ENCODE assay signal across 16 cellular contexts in genomic region chr4:37431417-37431743, GRCh38.
DNase-seq lines count a peak whose midpoint lies in the region; ATAC-seq and TF ChIP-seq lines count a peak whose summit lies in the region.
"Had no signal": no experiment of that assay in that cellular context is flagged by ENCODE, and none has a peak within 500 bp of the region (broad histone marks: within the 10 kb centered on the region; RNA-seq: fewer than 3 reads in every experiment).

No MANE protein-coding gene starts in this region.

- no peaks in the 10 kb centered on the region for H3K9me3 Mint-ChIP-seq in glutamatergic neuron (ENCODE audit: unreplicated experiment)
- H3K9me3 Mint-ChIP-seq: activated T-helper 2 cell treated with anti-CD3 and anti-CD28 coated beads, Interferon-gamma antibody, Interleukin-2, Interleukin-4, amounts not matched to agents 10 μg/mL and 5 μg/mL and 100 μg/mL, durations not matched to agents 14 hours and 24 hours and 36 hours had no signal

- H2AFZ ChIP-seq in hepatocyte = no peak overlapping the region
- H2AFZ ChIP-seq: PC-9 had no signal

- DNase-seq in hepatocyte (ENCODE audit: low spot score) = peak; percentile 58
- no peak for DNase-seq in glutamatergic neuron
- no peak for DNase-seq in activated CD4-positive, CD25-positive, alpha-beta regulatory T cell treated with anti-CD3 and anti-CD28 coated beads, Interleukin-2, amount 50 U/mL, for 72 hours
- DNase-seq in RPMI8226 = no peak
- no peak for DNase-seq in kidney glomerular epithelial cell (lab: John Stamatoyannopoulos, UW)
- DNase-seq: amniotic stem cell, DND-41, GOT3, immature natural killer cell, NCI-H187, PC-9, posterior cingulate gyrus had no signal

- no peaks in the 10 kb centered on the region for H3K36me3 ChIP-seq in hepatocyte (replicated peaks; ENCODE audit: insufficient read depth, low read depth)

- H3K4me3 ChIP-seq in hepatocyte = no peak overlapping the region
- H3K4me3 ChIP-seq: PC-9 had no signal

- H3K27ac Mint-ChIP-seq in glutamatergic neuron (ENCODE audit: unreplicated experiment) = no peak overlapping the region
- H3K27ac Mint-ChIP-seq: activated T-helper 2 cell treated with anti-CD3 and anti-CD28 coated beads, Interferon-gamma antibody, Interleukin-2, Interleukin-4, amounts not matched to agents 10 μg/mL and 5 μg/mL and 100 μg/mL, durations not matched to agents 14 hours and 24 hours and 36 hours; immature natural killer cell had no signal

- TF ChIP-seq CTCF in hepatocyte (IDR thresholded peaks at IDR 0.05; ENCODE audit: poor library complexity) = no peak
- TF ChIP-seq CTCF in glutamatergic neuron (IDR thresholded peaks at IDR 0.05; ENCODE audit: partially characterized antibody, unreplicated experiment) = no peak

- H3K9me3 ChIP-seq in hepatocyte (ENCODE audit: low read depth) = no peaks in the 10 kb centered on the region

- H3K4me1 ChIP-seq in hepatocyte (ENCODE audit: insufficient read depth) = peaks cover 11% of the 10 kb centered on the region

- no peaks in the 10 kb centered on the region for H4K20me1 ChIP-seq in hepatocyte (ENCODE audit: insufficient read depth, poor library complexity, severe bottlenecking)

- no peaks in the 10 kb centered on the region for H3K36me3 Mint-ChIP-seq in glutamatergic neuron (ENCODE audit: unreplicated experiment)
- H3K36me3 Mint-ChIP-seq: immature natural killer cell had no signal

- H3K4me3 Mint-ChIP-seq in glutamatergic neuron (ENCODE audit: unreplicated experiment) = no peak overlapping the region
- H3K4me3 Mint-ChIP-seq: immature natural killer cell had no signal

- ATAC-seq in GM19043 (IDR thresholded peaks at IDR 0.05; ENCODE audit: low read depth, unreplicated experiment) = peak; percentile 69
- peak; percentile 75 for ATAC-seq in HG03354 (IDR thresholded peaks at IDR 0.05; ENCODE audit: poor library complexity, severe bottlenecking, unreplicated experiment)

- H3K9me2 ChIP-seq in hepatocyte (replicated peaks; ENCODE audit: insufficient read depth) = no peaks in the 10 kb centered on the region

- no peaks in the 10 kb centered on the region for H3K27me3 ChIP-seq in hepatocyte

- peak overlapping the region; percentile 54 for H3K4me2 ChIP-seq in hepatocyte
- H3K4me2 ChIP-seq: PC-9 had no signal

- peaks cover 2% of the 10 kb centered on the region for H3K4me1 Mint-ChIP-seq in glutamatergic neuron (ENCODE audit: low read depth, unreplicated experiment)
- H3K4me1 Mint-ChIP-seq: immature natural killer cell had no signal

- no peaks in the 10 kb centered on the region for H3K27me3 Mint-ChIP-seq in glutamatergic neuron (ENCODE audit: unreplicated experiment)

- H3K79me2 ChIP-seq in hepatocyte = no peaks in the 10 kb centered on the region

- WGBS in hepatocyte (ENCODE audit: low lambda C conversion rate, missing lambda C conversion rate) = 20% methylated on average over 1 of the region's 1 CpG

- H3K27ac ChIP-seq in hepatocyte = peak overlapping the region; percentile 92
- H3K27ac ChIP-seq: C4-2B, PC-9 had no signal
